2 cellular contexts compared by ENCODE assay signal in the genomic region with DNA sequence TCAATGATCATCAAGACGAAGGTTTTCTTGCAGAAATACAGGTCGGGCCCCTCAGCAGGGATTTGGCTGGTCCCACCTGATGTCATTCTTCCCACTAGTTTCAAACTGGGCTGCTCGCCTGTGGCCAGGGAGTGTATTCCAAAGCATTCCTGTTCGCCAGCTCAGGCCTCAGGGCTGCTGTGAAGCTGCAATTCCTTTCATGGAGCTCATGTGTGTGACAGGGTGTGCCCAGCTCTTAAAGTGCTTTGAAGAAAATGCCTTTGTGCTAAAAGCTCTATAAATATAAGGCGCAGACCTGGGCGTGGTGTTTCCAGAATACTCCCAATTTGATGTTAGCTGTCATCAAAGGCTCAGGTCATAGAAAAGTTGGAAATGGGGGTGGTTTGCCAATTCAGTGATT.
TF ChIP-seq lines count a peak whose summit lies in the region.

No MANE protein-coding gene starts in this region.

TF ChIP-seq in A549, 52 proteins besides CTCF, POLR2A, EP300 and RAD21 (continued from another document):
- TF ChIP-seq E2F6 (IDR thresholded peaks at IDR 0.05; ENCODE audit: borderline replicate concordance, low read depth) (no peak), MAFK (IDR thresholded peaks at IDR 0.05; ENCODE audit: partially characterized antibody) (no peak)
- TF ChIP-seq, protein P1, sequence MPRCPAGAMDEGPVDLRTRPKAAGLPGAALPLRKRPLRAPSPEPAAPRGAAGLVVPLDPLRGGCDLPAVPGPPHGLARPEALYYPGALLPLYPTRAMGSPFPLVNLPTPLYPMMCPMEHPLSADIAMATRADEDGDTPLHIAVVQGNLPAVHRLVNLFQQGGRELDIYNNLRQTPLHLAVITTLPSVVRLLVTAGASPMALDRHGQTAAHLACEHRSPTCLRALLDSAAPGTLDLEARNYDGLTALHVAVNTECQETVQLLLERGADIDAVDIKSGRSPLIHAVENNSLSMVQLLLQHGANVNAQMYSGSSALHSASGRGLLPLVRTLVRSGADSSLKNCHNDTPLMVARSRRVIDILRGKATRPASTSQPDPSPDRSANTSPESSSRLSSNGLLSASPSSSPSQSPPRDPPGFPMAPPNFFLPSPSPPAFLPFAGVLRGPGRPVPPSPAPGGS (IDR thresholded peaks at IDR 0.05), result no peak

TF ChIP-seq in HCT116, 20 proteins besides CTCF, POLR2A, EP300 and RAD21 (continued from another document):
- TF ChIP-seq REST (IDR thresholded peaks at IDR 0.05; ENCODE audit: low read depth) (no peak), EZH2 (IDR thresholded peaks at IDR 0.05) (no peak), SIN3A (IDR thresholded peaks at IDR 0.05; ENCODE audit: low read depth) (no peak), CBX3 (IDR thresholded peaks at IDR 0.05; ENCODE audit: low read depth) (no peak), EZH2phosphoT487 (IDR thresholded peaks at IDR 0.05; ENCODE audit: borderline replicate concordance) (no peak), JUND (IDR thresholded peaks at IDR 0.05) (0 out of 2 replicates have a peak, but pooled peaks have one; percentile 55), ZBTB33 (IDR thresholded peaks at IDR 0.05; ENCODE audit: extremely low read depth, insufficient replicate concordance, low read length) (no peak)
